In the genomic region with DNA sequence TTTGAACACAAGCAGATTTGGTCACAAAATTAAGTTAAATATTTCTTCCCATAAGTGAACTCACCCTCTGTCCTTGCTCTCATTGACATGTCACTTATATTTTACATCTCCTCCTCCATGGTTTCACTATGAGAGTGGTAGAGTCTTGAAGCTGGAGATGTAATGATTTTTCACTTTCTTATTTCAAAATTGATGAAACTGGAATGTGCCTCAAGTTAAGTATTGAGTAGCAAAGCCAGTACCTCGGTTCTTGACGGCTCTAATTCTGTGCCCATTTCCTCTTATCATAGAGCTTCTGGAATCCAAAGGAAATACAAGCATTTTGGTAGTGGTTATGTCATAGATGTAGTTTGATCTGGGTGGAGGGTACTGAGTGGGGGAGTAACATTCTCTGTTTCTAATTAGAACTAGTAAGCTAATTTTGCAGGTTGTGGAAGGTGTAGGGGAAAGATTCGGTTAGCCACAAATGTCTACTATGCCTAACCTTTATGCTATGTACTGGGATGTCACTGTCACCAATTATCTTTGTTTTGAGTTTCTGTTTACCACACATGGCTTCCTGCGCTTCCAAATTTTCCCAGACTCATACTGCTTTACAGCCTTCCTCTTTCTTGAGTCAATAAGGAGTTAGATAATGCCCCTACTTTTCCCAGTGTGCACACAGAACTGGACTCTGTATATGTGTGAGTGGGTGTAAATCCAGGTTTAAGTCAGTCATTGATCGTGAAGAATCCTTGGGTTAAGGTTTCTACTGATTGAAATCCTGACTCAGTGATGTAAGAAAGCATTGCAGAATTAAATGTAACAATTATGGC, we compare ENCODE assay signal across 26 cellular contexts.
A peak's percentile ranks its signal among the peaks of the same experiment; 100 is the strongest.
DNase-seq lines count a peak whose midpoint lies in the region; ATAC-seq and TF ChIP-seq lines count a peak whose summit lies in the region.
"Had no signal": no experiment of that assay in that cellular context is flagged by ENCODE, and none has a peak within 500 bp of the region (broad histone marks: within the 10 kb centered on the region; RNA-seq: fewer than 3 reads in every experiment).

No MANE protein-coding gene starts in this region.

- intact Hi-C loops in left cardiac atrium (cut with DNase I), result no loop called here

- H3K36me3 Mint-ChIP-seq in activated naive CD8-positive, alpha-beta T cell, result peaks cover 8% of the 10 kb centered on the region

- no peak overlapping the region for H3K27ac ChIP-seq in coronary artery
- H3K27ac ChIP-seq: 22Rv1; BLaER1 treated with 17β-estradiol and CSF1 and Interleukin-3, amounts not matched to agents 10 nM and 100 nM; brain microvascular endothelial cell; esophagus muscularis mucosa; foreskin keratinocyte had no signal

- H3K27me3 Mint-ChIP-seq in activated naive CD8-positive, alpha-beta T cell, result no peaks in the 10 kb centered on the region
- H3K27me3 Mint-ChIP-seq in stimulated activated naive CD8-positive, alpha-beta T cell treated with anti-CD3 and anti-CD28 coated beads, Interleukin-15, amount 100 ng/mL, for 72 hours, result no peaks in the 10 kb centered on the region
- H3K27me3 Mint-ChIP-seq: activated CD4-positive, alpha-beta T cell treated with anti-CD3 and anti-CD28 coated beads, Interleukin-2, amount 10 ng/mL, durations not matched to agents 7 days and 5 days; IgD-negative memory B cell had no signal

- H3K9me3 Mint-ChIP-seq in activated naive CD8-positive, alpha-beta T cell (ENCODE audit: low read depth), result peaks cover 6% of the 10 kb centered on the region
- H3K9me3 Mint-ChIP-seq in stimulated activated naive CD8-positive, alpha-beta T cell treated with anti-CD3 and anti-CD28 coated beads, Interleukin-15, amount 100 ng/mL, for 72 hours, result peaks cover 7 to 8% of the 10 kb centered on the region in 2 donors

- H3K4me1 Mint-ChIP-seq in activated naive CD8-positive, alpha-beta T cell (ENCODE audit: low read depth), result peaks cover 36% of the 10 kb centered on the region
- H3K4me1 Mint-ChIP-seq in stimulated activated naive CD8-positive, alpha-beta T cell treated with anti-CD3 and anti-CD28 coated beads, Interleukin-15, amount 100 ng/mL, for 72 hours, result peaks cover 39% of the 10 kb centered on the region

- peak overlapping the region; percentile 11 for H3K27ac Mint-ChIP-seq in activated naive CD8-positive, alpha-beta T cell
- H3K27ac Mint-ChIP-seq in stimulated activated naive CD8-positive, alpha-beta T cell treated with anti-CD3 and anti-CD28 coated beads, Interleukin-15, amount 100 ng/mL, for 72 hours, result no peak overlapping the region
- H3K27ac Mint-ChIP-seq: activated CD4-positive, alpha-beta T cell treated with anti-CD3 and anti-CD28 coated beads, Interleukin-2, amount 10 ng/mL, durations not matched to agents 7 days and 5 days; IgD-negative memory B cell had no signal

- ATAC-seq in activated CD4-positive, CD25-positive, alpha-beta regulatory T cell treated with anti-CD3 and anti-CD28 coated beads, Interleukin-2, amount 50 U/mL, for 24 hours, result peak; percentile 35 to 66
- peak; percentile 94 for ATAC-seq in stimulated activated naive CD8-positive, alpha-beta T cell treated with anti-CD3 and anti-CD28 coated beads, Interleukin-15, amount 100 ng/mL, for 72 hours
- no peak for ATAC-seq in left cardiac atrium
- ATAC-seq: foreskin keratinocyte, sciatic nerve had no signal

- no peak for DNase-seq in activated CD4-positive, CD25-positive, alpha-beta regulatory T cell treated with anti-CD3 and anti-CD28 coated beads, Interleukin-2, amount 50 U/mL, for 72 hours
- peak; percentile 4 for DNase-seq in stimulated activated CD4-positive, alpha-beta T cell treated with anti-CD3 and anti-CD28 coated beads, Interleukin-4, amount 100 ng/mL, for 24 hours
- DNase-seq in stimulated activated CD4-positive, alpha-beta T cell treated with anti-CD3 and anti-CD28 coated beads, Interleukin-12 subunit alpha, Interleukin-12 subunit beta, amount 100 ng/mL, for 4 hours, result no peak
- no peak for DNase-seq in stimulated activated naive CD8-positive, alpha-beta T cell treated with anti-CD3 and anti-CD28 coated beads, Interleukin-15, amount 100 ng/mL, for 72 hours
- no peak for DNase-seq in coronary artery (ENCODE audit: low spot score)
- no peak for DNase-seq in left cardiac atrium
- DNase-seq: activated CD4-positive, alpha-beta T cell treated with anti-CD3 and anti-CD28 coated beads, Interleukin-2, amount 10 ng/mL, durations not matched to agents 7 days and 5 days; activated effector memory CD4-positive, alpha-beta T cell treated with Interleukin-2 at 50 U/mL for 16 hours; amniotic stem cell; brain microvascular endothelial cell; cerebellar nuclear complex; EL; foreskin keratinocyte; head of caudate nucleus; islet precursor cell; NCI-H146; NCI-H226; stimulated activated CD4-positive, alpha-beta T cell treated with anti-CD3 and anti-CD28 coated beads, Interleukin-4, amount 100 ng/mL, for 4 hours; SW 1271 had no signal

- no peak for TF ChIP-seq CTCF in coronary artery (IDR thresholded peaks at IDR 0.05)

- no peak overlapping the region for H3K4me3 ChIP-seq in coronary artery
- H3K4me3 ChIP-seq: BLaER1 treated with 17β-estradiol and CSF1 and Interleukin-3, amounts not matched to agents 10 nM and 100 nM; esophagus muscularis mucosa had no signal

- no peak overlapping the region for H3K4me3 Mint-ChIP-seq in activated naive CD8-positive, alpha-beta T cell
- H3K4me3 Mint-ChIP-seq in stimulated activated naive CD8-positive, alpha-beta T cell treated with anti-CD3 and anti-CD28 coated beads, Interleukin-15, amount 100 ng/mL, for 72 hours, result peak overlapping the region; percentile 18 to 70
- H3K4me3 Mint-ChIP-seq: activated CD4-positive, alpha-beta T cell treated with anti-CD3 and anti-CD28 coated beads, Interleukin-2, amount 10 ng/mL, durations not matched to agents 7 days and 5 days; IgD-negative memory B cell had no signal

Comparison
In these comparisons a context has a peak if more than half of its experiments do, and no peak if none do; other contexts are left out.
1. ATAC-seq: peak in activated CD4-positive, CD25-positive, alpha-beta regulatory T cell treated with anti-CD3 and anti-CD28 coated beads, Interleukin-2, amount 50 U/mL, for 24 hours (2 of 2) and stimulated activated naive CD8-positive, alpha-beta T cell treated with anti-CD3 and anti-CD28 coated beads, Interleukin-15, amount 100 ng/mL, for 72 hours (single experiment); none in left cardiac atrium (0 of 2).